ENCODE assay signal across 14 cellular contexts in genomic region chr2:128197059-128197458, GRCh38.
DNase-seq lines count a peak whose midpoint lies in the region; ATAC-seq and TF ChIP-seq lines count a peak whose summit lies in the region.
"Had no signal": no experiment of that assay in that cellular context is flagged by ENCODE, and none has a peak within 500 bp of the region (broad histone marks: within the 10 kb centered on the region; RNA-seq: fewer than 3 reads in every experiment).

No MANE protein-coding gene starts in this region.

- peak; percentile 25 for ATAC-seq in stimulated activated naive CD8-positive, alpha-beta T cell treated with anti-CD3 and anti-CD28 coated beads, Interleukin-15, Interleukin-2, amounts not matched to agents 100 U/mL and 50 U/mL, for 24 hours
- ATAC-seq in HG02981 (IDR thresholded peaks at IDR 0.05; ENCODE audit: unreplicated experiment), result no peak
- ATAC-seq in HG03457 (IDR thresholded peaks at IDR 0.05; ENCODE audit: unreplicated experiment), result no peak
- no peak for ATAC-seq in GM21390 (IDR thresholded peaks at IDR 0.05; ENCODE audit: unreplicated experiment)
- ATAC-seq: K562 had no signal

- no peak overlapping the region for H3K27ac Mint-ChIP-seq in activated naive CD4-positive, alpha-beta T cell treated with anti-CD3 and anti-CD28 coated beads for 36 hours

- no peak overlapping the region for H2AFZ ChIP-seq in fibroblast of lung (ENCODE audit: low read length)

- no peaks in the 10 kb centered on the region for H3K9me3 Mint-ChIP-seq in activated naive CD4-positive, alpha-beta T cell treated with anti-CD3 and anti-CD28 coated beads for 36 hours

- H3K4me3 ChIP-seq in WI38 (ENCODE audit: low read depth, low read length) (peak overlapping the region; percentile 32; the same call in 1 of the 2 replicates), fibroblast of lung (replicated peaks in 1 of 4; ENCODE audit: control extremely low read depth in 1 of 4, insufficient read depth in 1 of 4, low read depth in 3 of 4, low read length in 4 of 4) (no peak overlapping the region)
- H3K4me3 ChIP-seq: K562, right atrium auricular region, SJSA1 had no signal

- no peaks in the 10 kb centered on the region for H3K79me2 ChIP-seq in fibroblast of lung (ENCODE audit: control insufficient read depth, insufficient read depth, low read length)

- peaks cover 33% of the 10 kb centered on the region for H3K4me1 Mint-ChIP-seq in activated naive CD4-positive, alpha-beta T cell treated with anti-CD3 and anti-CD28 coated beads for 36 hours (ENCODE audit: low read depth)

- H3K36me3 ChIP-seq in fibroblast of lung (ENCODE audit: control insufficient read depth, insufficient read depth, low read length), result no peaks in the 10 kb centered on the region
- H3K36me3 ChIP-seq: right atrium auricular region, SJSA1 had no signal

- peak; percentile 28 for DNase-seq in activated naive CD4-positive, alpha-beta T cell treated with anti-CD3 and anti-CD28 coated beads for 36 hours
- DNase-seq in activated naive CD4-positive, alpha-beta T cell (lab: John Stamatoyannopoulos, UW), result no peak
- no peak for DNase-seq in fibroblast of lung (ENCODE audit: low read depth in 2 of 2)
- DNase-seq in stimulated activated naive CD8-positive, alpha-beta T cell treated with anti-CD3 and anti-CD28 coated beads, Interleukin-15, Interleukin-2, amounts not matched to agents 100 U/mL and 50 U/mL, for 24 hours, result no peak
- DNase-seq: erythroblast; islet precursor cell; stimulated activated CD4-positive, alpha-beta T cell treated with anti-CD3 and anti-CD28 coated beads, Interleukin-12 subunit alpha, Interleukin-12 subunit beta, amount 100 ng/mL, for 4 hours had no signal

- H3K27ac ChIP-seq in fibroblast of lung (ENCODE audit: insufficient read depth, low read length), result peak overlapping the region; percentile 4
- H3K27ac ChIP-seq: right atrium auricular region, SJSA1 had no signal

- H3K4me1 ChIP-seq in fibroblast of lung (ENCODE audit: control insufficient read depth, extremely low read depth, insufficient read depth, low read length), result no peaks in the 10 kb centered on the region
- H3K4me1 ChIP-seq: SJSA1 had no signal

- H3K27me3 ChIP-seq in fibroblast of lung (ENCODE audit: control insufficient read depth, insufficient read depth, low read length), result no peaks in the 10 kb centered on the region
- H3K27me3 ChIP-seq: right atrium auricular region, SJSA1 had no signal

- CTCF ChIA-PET in activated naive CD4-positive, alpha-beta T cell treated with anti-CD3 and anti-CD28 coated beads for 36 hours (lab: Charles Lee), result interaction anchor here (0.7 kb wide), 1 partner anchor 1664 kb away, joined by 3 read pairs; no protein-coding TSS in a partner anchor

- intact Hi-C loops in activated naive CD4-positive, alpha-beta T cell treated with anti-CD3 and anti-CD28 coated beads for 36 hours (cut with micrococcal nuclease), result loop anchor here (2.0 kb wide), 1 partner anchor 36 kb away; no protein-coding TSS in a partner anchor

- peak overlapping the region; percentile 75 for H3K4me2 ChIP-seq in fibroblast of lung (ENCODE audit: extremely low read depth, insufficient read depth, low read length)

- TF ChIP-seq CTCF in WI38 (IDR thresholded peaks at IDR 0.05; ENCODE audit: low read depth, low read length) (no peak), fibroblast of lung (conservative IDR thresholded peaks at IDR 0.05 in 1 of 2, IDR thresholded peaks at IDR 0.05 in 1 of 2; ENCODE audit: low read depth in 1 of 2, low read length in 2 of 2) (no peak)

- no peaks in the 10 kb centered on the region for H3K9me3 ChIP-seq in fibroblast of lung (ENCODE audit: control insufficient read depth, insufficient read depth, low read depth, low read length)
- H3K9me3 ChIP-seq: right atrium auricular region, SJSA1 had no signal

- no peaks in the 10 kb centered on the region for H4K20me1 ChIP-seq in fibroblast of lung (ENCODE audit: control insufficient read depth, extremely low read depth, insufficient read depth, low read length)

- peaks cover 14% of the 10 kb centered on the region for H3K36me3 Mint-ChIP-seq in activated naive CD4-positive, alpha-beta T cell treated with anti-CD3 and anti-CD28 coated beads for 36 hours (ENCODE audit: low read depth)

- no peak overlapping the region for H3K4me3 Mint-ChIP-seq in activated naive CD4-positive, alpha-beta T cell treated with anti-CD3 and anti-CD28 coated beads for 36 hours

- no peak overlapping the region for H3K9ac ChIP-seq in fibroblast of lung (ENCODE audit: insufficient read depth, low read length)

- H3K27me3 Mint-ChIP-seq in activated naive CD4-positive, alpha-beta T cell treated with anti-CD3 and anti-CD28 coated beads for 36 hours (ENCODE audit: low read depth), result no peaks in the 10 kb centered on the region
